13 cellular contexts compared by ENCODE assay signal in genomic region chr4:141645611-141646340, GRCh38. TPM values are rescaled to one million over a fixed set of nuclear protein-coding genes. Genes with fewer than 3 reads are reported as not detected.
DNase-seq lines count a peak whose midpoint lies in the region; ATAC-seq, FAIRE-seq and TF ChIP-seq lines count a peak whose summit lies in the region.
"Had no signal": no experiment of that assay in that cellular context is flagged by ENCODE, and none has a peak within 500 bp of the region (broad histone marks: within the 10 kb centered on the region; RNA-seq: fewer than 3 reads in every experiment).

No MANE protein-coding gene starts in this region.

- peak overlapping the region; percentile 3 for H2AFZ ChIP-seq in astrocyte (ENCODE audit: low read depth, low read length)

- H4K20me1 ChIP-seq in astrocyte (ENCODE audit: insufficient read depth, low read length): no peaks in the 10 kb centered on the region
- H4K20me1 ChIP-seq: BLaER1 treated with 17β-estradiol and CSF1 and Interleukin-3, amounts not matched to agents 10 nM and 100 nM had no signal

- H3K27me3 ChIP-seq in BJ (ENCODE audit: control insufficient read depth, insufficient read depth, low read length): no peaks in the 10 kb centered on the region
- H3K27me3 ChIP-seq in astrocyte (ENCODE audit: insufficient read depth, low read length): no peaks in the 10 kb centered on the region
- H3K27me3 ChIP-seq: BLaER1 treated with 17β-estradiol and CSF1 and Interleukin-3, amounts not matched to agents 10 nM and 100 nM had no signal

- H3K4me3 Mint-ChIP-seq in astrocyte (ENCODE audit: unreplicated experiment): peak overlapping the region; percentile 34

- CTCF ChIA-PET in BJ (lab: Yijun Ruan, JAX): interaction anchor here (0.9 to 1.6 kb wide), 2 partner anchors 14 to 270 kb away, joined by 3 to 4 read pairs; no protein-coding TSS in a partner anchor

- FAIRE-seq in astrocyte (lab: Jason Lieb, UNC): peak; percentile 94
- FAIRE-seq: HTR-8/SVneo had no signal

- peak overlapping the region; percentile 81 for H3K27ac ChIP-seq in astrocyte (ENCODE audit: low read depth, low read length)
- H3K27ac ChIP-seq: BLaER1 treated with 17β-estradiol and CSF1 and Interleukin-3, amounts not matched to agents 10 nM and 100 nM had no signal

- peaks cover 44% of the 10 kb centered on the region for H3K4me1 Mint-ChIP-seq in astrocyte (ENCODE audit: low read depth, unreplicated experiment)

- peak overlapping the region; percentile 93 for H3K27ac Mint-ChIP-seq in astrocyte (ENCODE audit: unreplicated experiment)

- H3K27me3 Mint-ChIP-seq in astrocyte (ENCODE audit: low read depth, unreplicated experiment): no peaks in the 10 kb centered on the region

- DNase-seq in BJ (ENCODE audit: low read depth) (peak; percentile 47), astrocyte (ENCODE audit: low read depth) (peak; percentile 95), kidney glomerular epithelial cell (lab: John Stamatoyannopoulos, UW) (peak; percentile 91), DMS79 treated with DMSO at 0.1 percent for 48 hours (lab: John Stamatoyannopoulos, UW) (no peak)
- no peak for DNase-seq in activated CD4-positive, alpha-beta T cell treated with anti-CD3 and anti-CD28 coated beads for 4 hours
- no peak for DNase-seq in activated effector memory CD4-positive, alpha-beta T cell treated with Interleukin-2 at 50 U/mL for 16 hours
- no peak for DNase-seq in stimulated activated naive CD4-positive, alpha-beta T cell treated with Interleukin-2 at 50 U/mL for 16 hours (lab: John Stamatoyannopoulos, UW)
- DNase-seq: central memory CD4-positive, alpha-beta T cell; glutamatergic neuron; retina had no signal

- POLR2A ChIA-PET in BJ (lab: Charles Lee): no interaction called here

- ATAC-seq in HG03432 (IDR thresholded peaks at IDR 0.05; ENCODE audit: unreplicated experiment): peak; percentile 34

- no peaks in the 10 kb centered on the region for H3K36me3 Mint-ChIP-seq in astrocyte (ENCODE audit: low read depth, unreplicated experiment)

- no peaks in the 10 kb centered on the region for H3K9me3 ChIP-seq in astrocyte (ENCODE audit: insufficient read depth, low read depth, low read length)
- H3K9me3 ChIP-seq: BLaER1 treated with 17β-estradiol and CSF1 and Interleukin-3, amounts not matched to agents 10 nM and 100 nM had no signal

- H3K79me2 ChIP-seq in astrocyte (ENCODE audit: insufficient read depth, low read length): no peaks in the 10 kb centered on the region

- peaks cover 27% of the 10 kb centered on the region for H3K4me1 ChIP-seq in astrocyte (ENCODE audit: insufficient read depth, low read length)

- H3K4me2 ChIP-seq in astrocyte (ENCODE audit: low read length): peak overlapping the region; percentile 39
- H3K4me2 ChIP-seq: BLaER1 treated with 17β-estradiol and CSF1 and Interleukin-3, amounts not matched to agents 10 nM and 100 nM had no signal

- H3K9me3 Mint-ChIP-seq in astrocyte (ENCODE audit: unreplicated experiment): peaks cover 1% of the 10 kb centered on the region

- H3K4me3 ChIP-seq in BJ (ENCODE audit: low read depth, low read length) (no peak overlapping the region), astrocyte (ENCODE audit: insufficient read depth, low read depth, low read length) (no peak overlapping the region)
- H3K4me3 ChIP-seq: BLaER1 treated with 17β-estradiol and CSF1 and Interleukin-3, amounts not matched to agents 10 nM and 100 nM had no signal

- TF ChIP-seq CTCF in BJ (IDR thresholded peaks at IDR 0.05; ENCODE audit: insufficient read depth, low read depth, low read length) (no peak), astrocyte (IDR thresholded peaks at IDR 0.05; ENCODE audit: insufficient read depth, low read depth, low read length) (no peak)

- H3K9ac ChIP-seq in astrocyte (ENCODE audit: low read length): peak overlapping the region; percentile 43
- H3K9ac ChIP-seq: BLaER1 treated with 17β-estradiol and CSF1 and Interleukin-3, amounts not matched to agents 10 nM and 100 nM had no signal

- H3K36me3 ChIP-seq in BJ (ENCODE audit: control insufficient read depth, insufficient read depth, low read length): no peaks in the 10 kb centered on the region
- no peaks in the 10 kb centered on the region for H3K36me3 ChIP-seq in astrocyte (ENCODE audit: insufficient read depth, low read length)
- H3K36me3 ChIP-seq: BLaER1 treated with 17β-estradiol and CSF1 and Interleukin-3, amounts not matched to agents 10 nM and 100 nM had no signal

RNA-seq across cellular contexts. Expression of gene IL15, which starts 9.4 kb away (rescaled TPM):
- 5.5 and 7.3 TPM in 2 replicates for polyA plus RNA-seq in BJ (2011; rRNA removed)
- 5.5 and 5.6 TPM in 2 replicates for polyA minus RNA-seq in BJ (2011; rRNA and poly(A)+ RNA removed)
- total RNA-seq in astrocyte: 3.6 and 4.8 TPM in 2 replicates

Comparison
In these comparisons a context has a peak if more than half of its experiments do, and no peak if none do; other contexts are left out.
1. DNase-seq: peak in BJ (single experiment), astrocyte (single experiment) and kidney glomerular epithelial cell (single experiment); none in DMS79 treated with DMSO at 0.1 percent for 48 hours (single experiment), activated CD4-positive, alpha-beta T cell treated with anti-CD3 and anti-CD28 coated beads for 4 hours (0 of 2), activated effector memory CD4-positive, alpha-beta T cell treated with Interleukin-2 at 50 U/mL for 16 hours (single experiment) and stimulated activated naive CD4-positive, alpha-beta T cell treated with Interleukin-2 at 50 U/mL for 16 hours (single experiment).